Comparison of ENCODE assay signal across 8 cellular contexts in the genomic region with DNA sequence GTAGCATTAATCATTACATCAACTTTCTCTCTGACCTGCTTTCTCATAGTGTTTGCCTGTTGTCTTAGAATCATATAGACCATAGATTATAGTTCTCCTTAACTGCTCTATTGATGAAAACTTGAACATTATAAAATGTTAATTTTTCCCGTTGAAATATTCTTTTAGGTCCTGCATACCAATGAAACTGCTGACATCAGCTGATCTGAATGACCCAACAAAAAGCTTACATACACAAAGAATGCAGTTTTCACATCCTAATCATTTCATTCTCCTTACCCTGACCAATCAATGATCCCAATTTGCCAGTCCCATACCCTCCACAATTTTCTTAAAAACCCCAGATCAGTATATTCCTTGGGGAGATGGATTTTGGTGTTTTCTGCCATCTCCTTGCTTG.
"Had no signal": no experiment of that assay in that cellular context is flagged by ENCODE, and none has a peak within 500 bp of the region (broad histone marks: within the 10 kb centered on the region; RNA-seq: fewer than 3 reads in every experiment).

No MANE protein-coding gene starts in this region.

- H3K27ac Mint-ChIP-seq: H9 had no signal

- H3K9ac ChIP-seq: GM23248, KMS-11 had no signal

- H2AFZ ChIP-seq: GM23248 had no signal

- H3K9me3 Mint-ChIP-seq: H9 had no signal

- H3K4me3 ChIP-seq: GM23248 had no signal

- FAIRE-seq: H54, HTR-8/SVneo had no signal

- H3K4me1 Mint-ChIP-seq: H9 had no signal

- DNase-seq: GM23248, GOT3, H9, HCEC 1CT, KBM-7 had no signal

- H3K4me3 Mint-ChIP-seq: H9 had no signal

- H3K4me2 ChIP-seq: KMS-11 had no signal

- H3K27ac ChIP-seq: GM23248, KMS-11 had no signal
